22 cellular contexts compared by ENCODE assay signal in the genomic region with DNA sequence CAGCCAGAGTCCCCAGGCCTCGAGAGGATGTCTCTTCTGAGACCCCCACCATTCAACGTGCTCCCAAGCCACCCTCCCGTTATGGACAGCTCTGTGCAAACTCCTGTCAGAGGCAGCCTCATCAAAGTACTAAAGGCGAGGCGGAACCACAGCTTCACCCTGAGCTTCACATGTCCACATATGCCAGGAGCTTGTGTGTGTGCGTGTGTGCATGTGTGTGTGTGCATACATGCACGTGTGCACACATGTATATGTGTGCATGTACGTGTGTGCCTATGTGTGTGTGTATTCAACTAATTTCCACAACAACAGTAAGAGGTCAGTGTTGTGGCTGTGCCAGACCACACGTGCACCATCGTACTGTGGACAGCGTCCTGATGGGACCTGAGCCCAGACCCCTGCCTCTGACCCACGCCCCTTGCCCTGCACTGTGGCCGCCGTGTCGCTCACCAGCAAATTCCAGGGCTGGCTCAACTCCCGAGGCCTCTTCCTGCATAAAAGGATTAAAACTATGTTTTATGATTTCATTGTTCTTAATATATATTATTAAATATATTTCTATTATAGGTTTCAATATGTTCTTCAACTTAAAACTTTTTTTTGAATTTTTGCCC.
"Had no signal": no experiment of that assay in that cellular context is flagged by ENCODE, and none has a peak within 500 bp of the region (broad histone marks: within the 10 kb centered on the region; RNA-seq: fewer than 3 reads in every experiment).

No MANE protein-coding gene starts in this region.

- H3K27me3 ChIP-seq: colonic mucosa, right atrium auricular region, sigmoid colon, stomach, thyroid gland had no signal

- DNase-seq: colonic mucosa; effector memory CD4-positive, alpha-beta T cell; erythroblast; hypothalamus; immature natural killer cell; left ventricle myocardium superior; lower lobe of right lung; naive B cell; nucleus accumbens; sigmoid colon; stimulated activated CD4-positive, alpha-beta T cell treated with anti-CD3 and anti-CD28 coated beads, Interleukin-2, amount 100 ng/mL, for 24 hours; stimulated activated CD4-positive, alpha-beta T cell treated with anti-CD3 and anti-CD28 coated beads, Interleukin-4, amount 100 ng/mL, for 24 hours; stimulated activated naive CD4-positive, alpha-beta T cell treated with Interleukin-2 at 50 U/mL for 16 hours; stomach; thyroid gland; trophoblast cell had no signal

- H3K4me3 ChIP-seq: colonic mucosa, lower lobe of right lung, prostate gland, right atrium auricular region, sigmoid colon, stomach, thyroid gland had no signal

- H3K4me1 ChIP-seq: colonic mucosa, lower lobe of right lung, prostate gland, right atrium auricular region, sigmoid colon, stomach, thyroid gland had no signal

- H3K36me3 ChIP-seq: colonic mucosa, lower lobe of right lung, prostate gland, right atrium auricular region, sigmoid colon, stomach, thyroid gland had no signal

- H3K9me3 ChIP-seq: colonic mucosa, prostate gland, thyroid gland had no signal

- H3K27ac ChIP-seq: colonic mucosa, lower lobe of right lung, prostate gland, right atrium auricular region, sigmoid colon, stomach, thyroid gland had no signal

- ATAC-seq: left ventricle myocardium superior; lower lobe of right lung; stimulated activated effector memory CD8-positive, alpha-beta T cell treated with anti-CD3 and anti-CD28 coated beads, Interleukin-12 subunit alpha, Interleukin-12 subunit beta, amount 100 ng/mL, for 72 hours had no signal

- FAIRE-seq: endometrium, frontal cortex, keratinocyte had no signal
